9 cellular contexts compared by ENCODE assay signal in genomic region chr3:107206141-107206540, GRCh38.
DNase-seq lines count a peak whose midpoint lies in the region; ATAC-seq and TF ChIP-seq lines count a peak whose summit lies in the region.
"Had no signal": no experiment of that assay in that cellular context is flagged by ENCODE, and none has a peak within 500 bp of the region (broad histone marks: within the 10 kb centered on the region; RNA-seq: fewer than 3 reads in every experiment).

No MANE protein-coding gene starts in this region.

- intact Hi-C loops in activated CD4-positive, alpha-beta T cell treated with anti-CD3 and anti-CD28 coated beads for 36 hours (cut with DNase I, micrococcal nuclease) = no loop called here

- no peaks in the 10 kb centered on the region for H3K4me1 Mint-ChIP-seq in activated CD4-positive, alpha-beta T cell treated with anti-CD3 and anti-CD28 coated beads for 36 hours
- peaks cover 16% of the 10 kb centered on the region for H3K4me1 Mint-ChIP-seq in type B pancreatic cell (ENCODE audit: unreplicated experiment)
- H3K4me1 Mint-ChIP-seq: activated naive CD4-positive, alpha-beta T cell treated with anti-CD3 and anti-CD28 coated beads, Interleukin-2, amount 50 U/mL, for 24 hours had no signal

- H3K27me3 Mint-ChIP-seq in activated CD4-positive, alpha-beta T cell treated with anti-CD3 and anti-CD28 coated beads for 36 hours = peaks cover 7% of the 10 kb centered on the region
- H3K27me3 Mint-ChIP-seq in type B pancreatic cell = no peaks in the 10 kb centered on the region
- H3K27me3 Mint-ChIP-seq: activated naive CD4-positive, alpha-beta T cell treated with anti-CD3 and anti-CD28 coated beads, Interleukin-2, amount 50 U/mL, for 24 hours had no signal

- H3K36me3 Mint-ChIP-seq in activated CD4-positive, alpha-beta T cell treated with anti-CD3 and anti-CD28 coated beads for 36 hours (ENCODE audit: low read depth) = no peaks in the 10 kb centered on the region
- H3K36me3 Mint-ChIP-seq in type B pancreatic cell = no peaks in the 10 kb centered on the region
- H3K36me3 Mint-ChIP-seq: activated naive CD4-positive, alpha-beta T cell treated with anti-CD3 and anti-CD28 coated beads, Interleukin-2, amount 50 U/mL, for 24 hours had no signal

- peak; percentile 78 for TF ChIP-seq CTCF in type B pancreatic cell (conservative IDR thresholded peaks at IDR 0.05)

- POLR2A ChIA-PET in activated CD4-positive, alpha-beta T cell treated with anti-CD3 and anti-CD28 coated beads for 36 hours (lab: Charles Lee) = no interaction called here

- no peak overlapping the region for H3K27ac Mint-ChIP-seq in activated CD4-positive, alpha-beta T cell treated with anti-CD3 and anti-CD28 coated beads for 36 hours
- H3K27ac Mint-ChIP-seq in type B pancreatic cell = no peak overlapping the region
- H3K27ac Mint-ChIP-seq: activated naive CD4-positive, alpha-beta T cell treated with anti-CD3 and anti-CD28 coated beads, Interleukin-2, amount 50 U/mL, for 24 hours had no signal

- H3K4me3 Mint-ChIP-seq in activated CD4-positive, alpha-beta T cell treated with anti-CD3 and anti-CD28 coated beads for 36 hours = no peak overlapping the region
- no peak overlapping the region for H3K4me3 Mint-ChIP-seq in type B pancreatic cell
- H3K4me3 Mint-ChIP-seq: activated naive CD4-positive, alpha-beta T cell treated with anti-CD3 and anti-CD28 coated beads, Interleukin-2, amount 50 U/mL, for 24 hours had no signal

- DNase-seq in activated CD4-positive, alpha-beta T cell treated with anti-CD3 and anti-CD28 coated beads for 36 hours = peak; percentile 8
- DNase-seq in activated CD4-positive, alpha-beta T cell treated with anti-CD3 and anti-CD28 coated beads for 48 hours = no peak
- DNase-seq in HS-5 (ENCODE audit: low read depth) (peak; percentile 40), SKM-1 treated with dmso at 0.1 percent for 144 hours (lab: John Stamatoyannopoulos, UW; ENCODE audit: unreplicated experiment) (peak; percentile 30), globus pallidus (ENCODE audit: low spot score) (peak; percentile 86), type B pancreatic cell (ENCODE audit: extremely low spot score, unreplicated experiment) (no peak)

- no peak for ATAC-seq in activated CD4-positive, alpha-beta T cell treated with anti-CD3 and anti-CD28 coated beads for 36 hours
- ATAC-seq in GM19463 (IDR thresholded peaks at IDR 0.05; ENCODE audit: unreplicated experiment) (no peak), HG02759 (IDR thresholded peaks at IDR 0.05; ENCODE audit: unreplicated experiment) (no peak)

- CTCF ChIA-PET in activated CD4-positive, alpha-beta T cell treated with anti-CD3 and anti-CD28 coated beads for 36 hours (lab: Charles Lee) = interaction anchor here (0.9 to 1.4 kb wide), 5 partner anchors 10 to 215 kb away, joined by 3 to 6 read pairs (median 4); no protein-coding TSS in a partner anchor

- H3K9me3 Mint-ChIP-seq in activated CD4-positive, alpha-beta T cell treated with anti-CD3 and anti-CD28 coated beads for 36 hours (ENCODE audit: low read depth) = no peaks in the 10 kb centered on the region
- H3K9me3 Mint-ChIP-seq in type B pancreatic cell = no peaks in the 10 kb centered on the region
- H3K9me3 Mint-ChIP-seq: activated naive CD4-positive, alpha-beta T cell treated with anti-CD3 and anti-CD28 coated beads, Interleukin-2, amount 50 U/mL, for 24 hours had no signal

Comparison
In these comparisons a context has a peak if more than half of its experiments do, and no peak if none do; other contexts are left out.
1. DNase-seq: peak in activated CD4-positive, alpha-beta T cell treated with anti-CD3 and anti-CD28 coated beads for 36 hours (single experiment), HS-5 (single experiment), SKM-1 treated with dmso at 0.1 percent for 144 hours (single experiment) and globus pallidus (single experiment); none in activated CD4-positive, alpha-beta T cell treated with anti-CD3 and anti-CD28 coated beads for 48 hours (single experiment) and type B pancreatic cell (single experiment).